8 cellular contexts compared by ENCODE assay signal in the genomic region with DNA sequence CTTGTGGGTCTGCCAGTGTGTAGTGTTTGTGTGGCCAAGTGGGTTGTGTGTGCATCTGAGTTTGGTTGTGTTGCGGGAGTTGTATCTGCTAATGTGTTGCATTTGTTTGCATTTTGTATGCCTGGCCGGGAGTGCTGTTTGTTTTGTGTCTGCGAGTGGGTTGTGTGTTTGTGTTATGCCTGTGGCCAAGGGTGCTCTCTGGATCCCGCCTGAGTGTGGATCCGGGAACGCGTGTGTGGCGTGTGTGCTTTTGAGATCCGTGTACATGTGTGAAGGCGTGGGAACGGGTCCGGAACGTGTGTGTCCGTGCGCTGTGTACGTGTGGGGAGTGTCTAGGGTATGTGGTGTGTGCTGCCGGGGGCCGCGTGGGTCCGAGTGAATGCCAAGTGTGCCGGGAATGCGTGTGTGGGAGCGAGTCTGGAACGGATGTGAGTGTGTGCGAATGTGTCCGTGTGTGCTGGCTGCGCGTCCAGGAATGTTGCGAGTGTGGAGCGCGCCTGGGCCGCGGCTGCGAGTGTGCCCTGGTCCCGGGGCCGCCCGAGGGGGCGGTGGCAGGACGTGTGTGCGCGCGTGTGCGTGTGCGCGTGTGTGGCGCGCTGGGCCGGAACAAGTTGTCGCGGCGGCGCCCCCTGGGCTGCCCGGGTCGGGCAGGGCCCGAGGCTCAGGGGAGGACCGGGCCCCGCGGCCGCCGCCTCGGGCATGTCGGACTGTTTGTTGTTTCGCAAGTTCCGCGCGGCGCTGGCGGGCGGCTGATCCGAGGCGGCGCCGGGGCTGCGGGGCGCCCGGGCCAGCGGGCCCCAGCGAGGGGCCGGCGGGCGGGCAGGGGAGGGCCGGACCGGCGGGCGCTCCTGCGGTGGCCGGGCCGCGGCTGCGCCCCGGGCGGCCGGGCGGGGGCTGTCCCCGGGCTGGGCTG. TPM values are rescaled to one million over a fixed set of nuclear protein-coding genes. Genes with fewer than 3 reads are reported as not detected.
A peak's percentile ranks its signal among the peaks of the same experiment; 100 is the strongest.
DNase-seq lines count a peak whose midpoint lies in the region; ATAC-seq and TF ChIP-seq lines count a peak whose summit lies in the region.

No MANE protein-coding gene starts in this region.

- no peaks in the 10 kb centered on the region for H3K9me3 ChIP-seq in WERI-Rb-1 (ENCODE audit: severe bottlenecking)
- H3K9me3 ChIP-seq in muscle layer of duodenum (ENCODE audit: control insufficient read depth in 1 of 2, low read length in 2 of 2), result no peaks in the 10 kb centered on the region

- TF ChIP-seq CTCF in AG04449 (IDR thresholded peaks at IDR 0.05; ENCODE audit: insufficient read depth, low read length, missing control alignments), result no peak
- no peak for TF ChIP-seq CTCF in WERI-Rb-1 (IDR thresholded peaks at IDR 0.05; ENCODE audit: low read depth, low read length)

- H3K4me1 ChIP-seq in muscle layer of duodenum (ENCODE audit: control insufficient read depth in 1 of 2, insufficient read depth in 2 of 2, low read length in 2 of 2), result peaks cover 5 to 21% of the 10 kb centered on the region in 2 donors

- ATAC-seq in esophagus mucosa (peak; percentile 19), GM19023 (IDR thresholded peaks at IDR 0.05; ENCODE audit: unreplicated experiment) (no peak), HG03025 (IDR thresholded peaks at IDR 0.05; ENCODE audit: low FRiP score, unreplicated experiment) (no peak)

- H3K36me3 ChIP-seq in H7 (replicated peaks; ENCODE audit: control insufficient read depth, insufficient read depth, low read length) (no peaks in the 10 kb centered on the region), WERI-Rb-1 (no peaks in the 10 kb centered on the region), muscle layer of duodenum (ENCODE audit: control insufficient read depth in 1 of 2, insufficient read depth in 2 of 2, low read length in 2 of 2) (no peaks in the 10 kb centered on the region)

- CTCF ChIA-PET in AG04449 (lab: Yijun Ruan, JAX), result interaction anchor here (0.7 to 3.6 kb wide), 18 partner anchors 8 to 1475 kb away, joined by 3 to 16 read pairs (median 4); no protein-coding TSS in a partner anchor

- POLR2A ChIA-PET in AG04449 (lab: Yijun Ruan, JAX), result no interaction called here

- H3K27ac ChIP-seq in WERI-Rb-1 (peak overlapping the region; percentile 62), muscle layer of duodenum (ENCODE audit: low read length) (no peak overlapping the region)

- peaks cover 44% of the 10 kb centered on the region for H3K27me3 ChIP-seq in H7 (ENCODE audit: control insufficient read depth, insufficient read depth, low read length)
- H3K27me3 ChIP-seq in WERI-Rb-1 (ENCODE audit: insufficient read depth, low read depth, severe bottlenecking), result no peaks in the 10 kb centered on the region
- H3K27me3 ChIP-seq in muscle layer of duodenum (ENCODE audit: low read depth, low read length), result peaks cover 17% of the 10 kb centered on the region

- DNase-seq in AG04449 (ENCODE audit: low read depth, low spot score) (no peak), H7 (peak; percentile 91), WERI-Rb-1 (peak; percentile 46), Kasumi-1 (lab: John Stamatoyannopoulos, UW) (no peak)

- peak overlapping the region; percentile 68 for H3K4me3 ChIP-seq in AG04449 (ENCODE audit: low read depth, low read length)
- peak overlapping the region; percentile 59 for H3K4me3 ChIP-seq in H7 (ENCODE audit: insufficient read depth, low read depth, low read length)
- peak overlapping the region; percentile 86 for H3K4me3 ChIP-seq in WERI-Rb-1 (ENCODE audit: low read depth, low read length)
- peak overlapping the region; percentile 77 to 79 for H3K4me3 ChIP-seq in muscle layer of duodenum (ENCODE audit: low read depth in 1 of 2, low read length in 2 of 2)

RNA-seq across cellular contexts. Expression of a gene that starts 0.9 kb away (rescaled TPM):
- 24.6 and 28.6 TPM in 2 replicates for total RNA-seq in H7 (2014; rRNA removed; shearing (Covaris generic))
- total RNA-seq in esophagus mucosa, result 6.2 TPM

RNA-seq across cellular contexts. Expression of a gene that starts 6.5 kb away (rescaled TPM):
- total RNA-seq in H7 (2014; rRNA removed; shearing (Covaris generic)), result 62.1 and 71.1 TPM in 2 replicates
- 21.0 TPM for total RNA-seq in esophagus mucosa

RNA-seq across cellular contexts. Expression of a gene that starts 55.5 kb away (rescaled TPM):
- total RNA-seq in H7 (2014; rRNA removed; shearing (Covaris generic)), result 62.5 and 76.6 TPM in 2 replicates
- 47.6 TPM for total RNA-seq in esophagus mucosa

Comparison
In these comparisons a context has a peak if more than half of its experiments do, and no peak if none do; other contexts are left out.
1. DNase-seq: peak in H7 (single experiment) and WERI-Rb-1 (single experiment); none in AG04449 (single experiment) and Kasumi-1 (0 of 2).
2. Peak in every context shown above with its lines, with median percentiles within 50 percentile points of each other: H3K4me3 ChIP-seq.